Comparison of ENCODE assay signal across 1 cellular context in genomic region chr1:87335175-87335992, GRCh38.
TF ChIP-seq lines count a peak whose summit lies in the region.

No MANE protein-coding gene starts in this region.

TF ChIP-seq in HepG2, 621 proteins besides CTCF, POLR2A, EP300 and RAD21 (continued from another document and continues in another):
- TF ChIP-seq, protein P1, sequence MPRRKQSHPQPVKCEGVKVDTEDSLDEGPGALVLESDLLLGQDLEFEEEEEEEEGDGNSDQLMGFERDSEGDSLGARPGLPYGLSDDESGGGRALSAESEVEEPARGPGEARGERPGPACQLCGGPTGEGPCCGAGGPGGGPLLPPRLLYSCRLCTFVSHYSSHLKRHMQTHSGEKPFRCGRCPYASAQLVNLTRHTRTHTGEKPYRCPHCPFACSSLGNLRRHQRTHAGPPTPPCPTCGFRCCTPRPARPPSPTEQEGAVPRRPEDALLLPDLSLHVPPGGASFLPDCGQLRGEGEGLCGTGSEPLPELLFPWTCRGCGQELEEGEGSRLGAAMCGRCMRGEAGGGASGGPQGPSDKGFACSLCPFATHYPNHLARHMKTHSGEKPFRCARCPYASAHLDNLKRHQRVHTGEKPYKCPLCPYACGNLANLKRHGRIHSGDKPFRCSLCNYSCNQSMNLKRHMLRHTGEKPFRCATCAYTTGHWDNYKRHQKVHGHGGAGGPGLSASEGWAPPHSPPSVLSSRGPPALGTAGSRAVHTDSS (CRISPR knock-in tag; conservative IDR thresholded peaks at IDR 0.05), result no peak
- TF ChIP-seq KLF16 (CRISPR knock-in tag; IDR thresholded peaks at IDR 0.05) (no peak), ZSCAN25 (CRISPR knock-in tag; IDR thresholded peaks at IDR 0.05) (no peak), ZNF280B (CRISPR knock-in tag; IDR thresholded peaks at IDR 0.05; ENCODE audit: borderline replicate concordance) (no peak), TSC22D2 (CRISPR knock-in tag; IDR thresholded peaks at IDR 0.05; ENCODE audit: borderline replicate concordance) (no peak), RFXANK (CRISPR knock-in tag; IDR thresholded peaks at IDR 0.05) (no peak), BRD4 (CRISPR knock-in tag; IDR thresholded peaks at IDR 0.05) (0 out of 2 replicates have a peak, but pooled peaks have one; percentile 27), IRF9 (CRISPR knock-in tag; IDR thresholded peaks at IDR 0.05; ENCODE audit: borderline replicate concordance) (no peak), PATZ1 (CRISPR knock-in tag; IDR thresholded peaks at IDR 0.05) (peak; percentile 80), ZBTB38 (CRISPR knock-in tag; IDR thresholded peaks at IDR 0.05) (no peak), RNF219 (CRISPR knock-in tag; IDR thresholded peaks at IDR 0.05) (no peak), GABPB1 (CRISPR knock-in tag; IDR thresholded peaks at IDR 0.05) (peak; percentile 69), BRCA1 (CRISPR knock-in tag; IDR thresholded peaks at IDR 0.05) (no peak), ZNF777 (CRISPR knock-in tag; IDR thresholded peaks at IDR 0.05) (0 out of 2 replicates have a peak, but pooled peaks have one; percentile 24), RFXAP (CRISPR knock-in tag; IDR thresholded peaks at IDR 0.05; ENCODE audit: borderline replicate concordance) (0 out of 2 replicates have a peak, but pooled peaks have one; percentile 30), ZNF562 (CRISPR knock-in tag; IDR thresholded peaks at IDR 0.05; ENCODE audit: borderline replicate concordance) (no peak), TERF1 (CRISPR knock-in tag; IDR thresholded peaks at IDR 0.05) (no peak), ZNF737 (CRISPR knock-in tag; IDR thresholded peaks at IDR 0.05; ENCODE audit: borderline replicate concordance) (no peak), ARID2 (CRISPR knock-in tag; IDR thresholded peaks at IDR 0.05; ENCODE audit: borderline replicate concordance) (no peak), ZNF775 (CRISPR knock-in tag; IDR thresholded peaks at IDR 0.05; ENCODE audit: borderline replicate concordance) (no peak), MED1 (CRISPR knock-in tag; IDR thresholded peaks at IDR 0.05) (0 out of 2 replicates have a peak, but pooled peaks have one; percentile 19), MEIS1 (CRISPR knock-in tag; IDR thresholded peaks at IDR 0.05; ENCODE audit: borderline replicate concordance) (no peak), ZNF660 (CRISPR knock-in tag; IDR thresholded peaks at IDR 0.05; ENCODE audit: borderline replicate concordance, low read depth) (no peak), AKAP8 (CRISPR knock-in tag; IDR thresholded peaks at IDR 0.05) (no peak), SAP130 (CRISPR knock-in tag; IDR thresholded peaks at IDR 0.05; ENCODE audit: low read depth) (peak; percentile 41), SMAD9 (CRISPR knock-in tag; IDR thresholded peaks at IDR 0.05) (no peak), NRL (CRISPR knock-in tag; IDR thresholded peaks at IDR 0.05; ENCODE audit: borderline replicate concordance) (no peak), MLLT10 (CRISPR knock-in tag; IDR thresholded peaks at IDR 0.05) (no peak), MIER2 (CRISPR knock-in tag; IDR thresholded peaks at IDR 0.05) (no peak), MAFK (conservative IDR thresholded peaks at IDR 0.05 in 1 of 2, IDR thresholded peaks at IDR 0.05 in 1 of 2; ENCODE audit: low read length in 2 of 2) (no peak), ZNF644 (CRISPR knock-in tag; IDR thresholded peaks at IDR 0.05; ENCODE audit: low read depth) (no peak), HOXA3 (CRISPR knock-in tag; IDR thresholded peaks at IDR 0.05) (peak; percentile 41; the same call in 1 of the 2 replicates), HNF1A (IDR thresholded peaks at IDR 0.05; ENCODE audit: low read depth) (no peak), HNF1A (CRISPR knock-in tag; IDR thresholded peaks at IDR 0.05; ENCODE audit: borderline replicate concordance) (no peak), ZNF350 (CRISPR knock-in tag; IDR thresholded peaks at IDR 0.05; ENCODE audit: borderline replicate concordance, low read depth) (no peak), SALL1 (CRISPR knock-in tag; IDR thresholded peaks at IDR 0.05) (0 out of 2 replicates have a peak, but pooled peaks have one; percentile 19), TBX2 (CRISPR knock-in tag; IDR thresholded peaks at IDR 0.05; ENCODE audit: borderline replicate concordance) (no peak), GABPA (IDR thresholded peaks at IDR 0.05; ENCODE audit: low read depth, low read length) (peak; percentile 37; the same call in 1 of the 2 replicates), GABPA (CRISPR knock-in tag; IDR thresholded peaks at IDR 0.05; ENCODE audit: low read depth) (peak; percentile 38; the same call in 1 of the 2 replicates)
- TF ChIP-seq, protein P2, sequence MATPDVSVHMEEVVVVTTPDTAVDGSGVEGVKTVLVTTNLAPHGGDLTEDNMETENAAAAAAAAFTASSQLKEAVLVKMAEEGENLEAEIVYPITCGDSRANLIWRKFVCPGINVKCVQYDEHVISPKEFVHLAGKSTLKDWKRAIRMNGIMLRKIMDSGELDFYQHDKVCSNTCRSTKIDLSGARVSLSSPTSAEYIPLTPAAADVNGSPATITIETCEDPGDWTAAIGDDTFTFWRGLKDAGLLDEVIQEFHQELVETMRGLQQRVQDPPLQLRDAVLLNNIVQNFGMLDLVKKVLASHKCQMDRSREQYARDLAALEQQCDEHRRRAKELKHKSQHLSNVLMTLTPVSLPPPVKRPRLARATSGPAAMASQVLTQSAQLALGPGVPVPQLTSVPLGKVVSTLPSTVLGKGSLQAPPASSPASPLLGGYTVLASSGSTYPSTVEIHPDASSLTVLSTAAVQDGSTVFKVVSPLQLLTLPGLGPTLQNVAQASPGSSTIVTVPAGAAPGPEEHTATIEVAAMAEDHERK (CRISPR knock-in tag; IDR thresholded peaks at IDR 0.05; ENCODE audit: low read depth), result no peak
- TF ChIP-seq, protein P3, sequence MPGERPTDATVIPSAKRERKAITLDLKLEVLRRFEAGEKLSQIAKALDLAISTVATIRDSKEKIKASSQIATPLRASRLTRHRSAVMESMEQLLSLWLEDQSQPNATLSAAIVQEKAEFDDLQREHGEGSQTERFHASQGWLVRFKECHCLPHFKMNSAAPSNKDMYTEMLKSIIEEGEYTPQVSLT (CRISPR knock-in tag; IDR thresholded peaks at IDR 0.05; ENCODE audit: borderline replicate concordance, low read depth), result no peak
- TF ChIP-seq, protein P4, sequence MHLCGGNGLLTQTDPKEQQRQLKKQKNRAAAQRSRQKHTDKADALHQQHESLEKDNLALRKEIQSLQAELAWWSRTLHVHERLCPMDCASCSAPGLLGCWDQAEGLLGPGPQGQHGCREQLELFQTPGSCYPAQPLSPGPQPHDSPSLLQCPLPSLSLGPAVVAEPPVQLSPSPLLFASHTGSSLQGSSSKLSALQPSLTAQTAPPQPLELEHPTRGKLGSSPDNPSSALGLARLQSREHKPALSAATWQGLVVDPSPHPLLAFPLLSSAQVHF (CRISPR knock-in tag; IDR thresholded peaks at IDR 0.05), result no peak
